9 cellular contexts compared by ENCODE assay signal in the genomic region with DNA sequence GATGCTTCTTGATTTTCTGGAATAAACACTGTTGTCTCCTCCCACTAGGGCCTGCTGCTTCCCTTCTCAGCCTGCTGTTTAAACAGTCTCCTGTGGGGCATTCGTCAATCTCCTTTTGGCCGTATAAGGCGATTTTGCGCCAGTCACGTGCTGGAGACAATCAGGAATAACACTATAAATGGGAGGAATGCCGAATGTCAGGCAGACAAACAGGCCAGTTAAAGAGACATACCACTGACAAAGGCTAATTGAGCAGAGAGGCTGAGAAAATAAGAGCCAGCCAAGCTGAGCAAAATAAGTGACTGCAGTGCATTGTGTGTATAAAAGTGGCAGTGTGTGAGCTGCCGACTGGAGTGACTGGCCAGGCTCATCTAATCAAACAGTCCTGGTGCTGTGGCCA. TPM values are rescaled to one million over a fixed set of nuclear protein-coding genes. Genes with fewer than 3 reads are reported as not detected.
DNase-seq lines count a peak whose midpoint lies in the region; TF ChIP-seq lines count a peak whose summit lies in the region.
"Had no signal": no experiment of that assay in that cellular context is flagged by ENCODE, and none has a peak within 500 bp of the region (broad histone marks: within the 10 kb centered on the region; RNA-seq: fewer than 3 reads in every experiment).

No MANE protein-coding gene starts in this region.

- WGBS in GM23248 (ENCODE audit: low coverage in 1 of 2, low lambda C conversion rate in 2 of 2, missing lambda C conversion rate in 2 of 2), 2 experiments = 29 to 30% methylated on average over 7 of the region's 7 CpGs

- H3K9me3 ChIP-seq in GM23248 (ENCODE audit: low read depth) (no peaks in the 10 kb centered on the region), vagina (no peaks in the 10 kb centered on the region)

- H2AFZ ChIP-seq in GM23248 = 0 out of 2 replicates have a peak overlapping the region, but pooled peaks have one; percentile 31

- no peak overlapping the region for H3K9ac ChIP-seq in GM23248

- no peaks in the 10 kb centered on the region for H3K79me2 ChIP-seq in GM23248 (ENCODE audit: insufficient read depth)

- H3K4me3 ChIP-seq in GM23248 (no peak overlapping the region), vagina (no peak overlapping the region)

- H3F3A ChIP-seq in GM23248 (ENCODE audit: insufficient read depth) = peaks cover 29% of the 10 kb centered on the region

- peak in 1 of 3 experiments; percentile 1 for TF ChIP-seq CTCF in vagina (IDR thresholded peaks at IDR 0.05)

- intact Hi-C loops in vagina (cut with DNase I) = no loop called here
- intact Hi-C loops in activated T-helper 2 cell treated with anti-CD3 and anti-CD28 coated beads, Interferon-gamma antibody, Interleukin-2, Interleukin-4, amounts not matched to agents 10 μg/mL and 5 μg/mL and 100 μg/mL, durations not matched to agents 14 hours and 24 hours and 36 hours (cut with micrococcal nuclease) = no loop called here

- no peak for TF ChIP-seq POLR2A in vagina (IDR thresholded peaks at IDR 0.05)

- DNase-seq in GM23248 (peak; percentile 32), NCI-H524 (lab: John Stamatoyannopoulos, UW) (peak; percentile 86 to 95), epidermal melanocyte (ENCODE audit: insufficient read length, low spot score) (peak; percentile 49), middle frontal gyrus (ENCODE audit: extremely low spot score, low spot score) (peak; percentile 67), vagina (ENCODE audit: extremely low spot score in 2 of 2) (no peak), NCI-H1048 (lab: John Stamatoyannopoulos, UW) (no peak)
- no peak for DNase-seq in activated T-helper 2 cell treated with anti-CD3 and anti-CD28 coated beads, Interferon-gamma antibody, Interleukin-2, Interleukin-4, amounts not matched to agents 10 μg/mL and 5 μg/mL and 100 μg/mL, durations not matched to agents 14 hours and 24 hours and 36 hours (ENCODE audit: low spot score)
- DNase-seq in stimulated activated CD4-positive, alpha-beta T cell treated with anti-CD3 and anti-CD28 coated beads, Interleukin-1b, Interleukin-23, amount 100 ng/mL, for 48 hours = no peak

- H3K9me3 Mint-ChIP-seq in activated T-helper 2 cell treated with anti-CD3 and anti-CD28 coated beads, Interferon-gamma antibody, Interleukin-2, Interleukin-4, amounts not matched to agents 10 μg/mL and 5 μg/mL and 100 μg/mL, durations not matched to agents 14 hours and 24 hours and 36 hours = no peaks in the 10 kb centered on the region

- H4K20me1 ChIP-seq in GM23248 (ENCODE audit: insufficient read depth) = no peaks in the 10 kb centered on the region

- H3K27ac ChIP-seq in GM23248 (no peak overlapping the region), vagina (peak overlapping the region; percentile 70)
- H3K27ac ChIP-seq: HL-60 had no signal

- peaks cover 10% of the 10 kb centered on the region for H3K4me1 Mint-ChIP-seq in activated T-helper 2 cell treated with anti-CD3 and anti-CD28 coated beads, Interferon-gamma antibody, Interleukin-2, Interleukin-4, amounts not matched to agents 10 μg/mL and 5 μg/mL and 100 μg/mL, durations not matched to agents 14 hours and 24 hours and 36 hours (ENCODE audit: low read depth)

- no peaks in the 10 kb centered on the region for H3K27me3 ChIP-seq in GM23248 (replicated peaks; ENCODE audit: insufficient read depth)
- H3K27me3 ChIP-seq in vagina = no peaks in the 10 kb centered on the region

- peaks cover 14% of the 10 kb centered on the region for H3K36me3 Mint-ChIP-seq in activated T-helper 2 cell treated with anti-CD3 and anti-CD28 coated beads, Interferon-gamma antibody, Interleukin-2, Interleukin-4, amounts not matched to agents 10 μg/mL and 5 μg/mL and 100 μg/mL, durations not matched to agents 14 hours and 24 hours and 36 hours (ENCODE audit: low read depth)

- in situ Hi-C loops in GM23248 (cut with MboI) = loop anchor here (25.0 kb wide), 1 partner anchor 427 kb away; no protein-coding TSS in a partner anchor

- no peaks in the 10 kb centered on the region for H3K36me3 ChIP-seq in GM23248 (ENCODE audit: low read depth)
- peaks cover 0 to 7% of the 10 kb centered on the region in 2 donors for H3K36me3 ChIP-seq in vagina

- H3K4me1 ChIP-seq in GM23248 (ENCODE audit: insufficient read depth) = peaks cover 23% of the 10 kb centered on the region
- H3K4me1 ChIP-seq in vagina = peaks cover 58% of the 10 kb centered on the region

- H3K27me3 Mint-ChIP-seq in activated T-helper 2 cell treated with anti-CD3 and anti-CD28 coated beads, Interferon-gamma antibody, Interleukin-2, Interleukin-4, amounts not matched to agents 10 μg/mL and 5 μg/mL and 100 μg/mL, durations not matched to agents 14 hours and 24 hours and 36 hours (ENCODE audit: low read depth) = no peaks in the 10 kb centered on the region

- H3K27ac Mint-ChIP-seq in activated T-helper 2 cell treated with anti-CD3 and anti-CD28 coated beads, Interferon-gamma antibody, Interleukin-2, Interleukin-4, amounts not matched to agents 10 μg/mL and 5 μg/mL and 100 μg/mL, durations not matched to agents 14 hours and 24 hours and 36 hours = no peak overlapping the region

- H3K4me2 ChIP-seq in GM23248 (ENCODE audit: unreplicated experiment) = peak overlapping the region; percentile 39

- H3K4me3 Mint-ChIP-seq in activated T-helper 2 cell treated with anti-CD3 and anti-CD28 coated beads, Interferon-gamma antibody, Interleukin-2, Interleukin-4, amounts not matched to agents 10 μg/mL and 5 μg/mL and 100 μg/mL, durations not matched to agents 14 hours and 24 hours and 36 hours (ENCODE audit: low read depth) = no peak overlapping the region

- H3K9me2 ChIP-seq in GM23248 (ENCODE audit: insufficient read depth) = no peaks in the 10 kb centered on the region

RNA-seq across cellular contexts. Expression of gene DMAC2L, which starts 23.3 kb away (rescaled TPM):
- 4.4 and 7.8 TPM in 2 replicates for total RNA-seq in GM23248 (2014; rRNA removed; shearing (Covaris generic))
- 12.3 and 15.9 TPM in 2 replicates for polyA plus RNA-seq in GM23248 (2016; fragmentation: Nextera tagmentation; extraction: Ambion mirVana)
- total RNA-seq in vagina = 31.4 TPM
- 13.6 and 16.2 TPM in 2 replicates for total RNA-seq in activated T-helper 2 cell treated with anti-CD3 and anti-CD28 coated beads, Interferon-gamma antibody, Interleukin-2, Interleukin-4, amounts not matched to agents 10 μg/mL and 5 μg/mL and 100 μg/mL, durations not matched to agents 14 hours and 24 hours and 36 hours

RNA-seq across cellular contexts. Expression of gene L2HGDH, which starts 23.4 kb away (rescaled TPM):
- 1.3 and 2.6 TPM in 2 replicates for total RNA-seq in GM23248 (2014; rRNA removed; shearing (Covaris generic))
- polyA plus RNA-seq in GM23248 (2016; fragmentation: Nextera tagmentation; extraction: Ambion mirVana) = 1.8 and 2.0 TPM in 2 replicates
- 5.6 TPM for total RNA-seq in vagina
- 14.1 and 14.2 TPM in 2 replicates for total RNA-seq in activated T-helper 2 cell treated with anti-CD3 and anti-CD28 coated beads, Interferon-gamma antibody, Interleukin-2, Interleukin-4, amounts not matched to agents 10 μg/mL and 5 μg/mL and 100 μg/mL, durations not matched to agents 14 hours and 24 hours and 36 hours

Comparison
In these comparisons a context has a peak if more than half of its experiments do, and no peak if none do; other contexts are left out.
1. DNase-seq: peak in GM23248 (single experiment), NCI-H524 (2 of 2), epidermal melanocyte (single experiment) and middle frontal gyrus (single experiment); none in vagina (0 of 2), NCI-H1048 (single experiment), activated T-helper 2 cell treated with anti-CD3 and anti-CD28 coated beads, Interferon-gamma antibody, Interleukin-2, Interleukin-4, amounts not matched to agents 10 μg/mL and 5 μg/mL and 100 μg/mL, durations not matched to agents 14 hours and 24 hours and 36 hours (single experiment) and stimulated activated CD4-positive, alpha-beta T cell treated with anti-CD3 and anti-CD28 coated beads, Interleukin-1b, Interleukin-23, amount 100 ng/mL, for 48 hours (single experiment).